ENCODE assay signal across 8 cellular contexts in genomic region chr20:17995967-17996819, GRCh38. TPM values are rescaled to one million over a fixed set of nuclear protein-coding genes. Genes with fewer than 3 reads are reported as not detected.
DNase-seq lines count a peak whose midpoint lies in the region; ATAC-seq and TF ChIP-seq lines count a peak whose summit lies in the region.

No MANE protein-coding gene starts in this region.

- H3K9me2 ChIP-seq in Loucy (replicated peaks; ENCODE audit: low read depth, low read length): no peaks in the 10 kb centered on the region

- H3K27me3 ChIP-seq in Loucy (ENCODE audit: insufficient read depth, low read length, poor library complexity, severe bottlenecking) (no peaks in the 10 kb centered on the region), breast epithelium (no peaks in the 10 kb centered on the region)

- H3K79me2 ChIP-seq in Loucy (ENCODE audit: insufficient read depth, low read length): no peaks in the 10 kb centered on the region

- H3F3A ChIP-seq in Loucy (ENCODE audit: low read depth): no peaks in the 10 kb centered on the region

- ATAC-seq in left colon: peak; percentile 63
- ATAC-seq in GM18861 (IDR thresholded peaks at IDR 0.05; ENCODE audit: unreplicated experiment): no peak

- no peaks in the 10 kb centered on the region for H3K9me3 ChIP-seq in Loucy (ENCODE audit: insufficient read depth, low read depth, low read length)
- no peaks in the 10 kb centered on the region for H3K9me3 ChIP-seq in breast epithelium

- TF ChIP-seq POLR2A in breast epithelium (IDR thresholded peaks at IDR 0.05): no peak

- DNase-seq in AG04449 (ENCODE audit: low read depth, low spot score): no peak
- peak; percentile 75 for DNase-seq in GM12865 (ENCODE audit: low read depth)
- DNase-seq in SK-N-DZ (ENCODE audit: low spot score): peak; percentile 49
- DNase-seq in breast epithelium (ENCODE audit: low spot score in 2 of 2): no peak
- DNase-seq in left colon: peak in 1 of 2 donors; percentile 29
- DNase-seq in stimulated activated CD8-positive, alpha-beta memory T cell treated with anti-CD3 and anti-CD28 coated beads, Interleukin-15, amount 100 ng/mL, for 48 hours (ENCODE audit: low read depth in 2 of 2): peak; percentile 2 to 19

- H3K27ac ChIP-seq in breast epithelium: no peak overlapping the region

- H3K4me3 ChIP-seq in AG04449 (ENCODE audit: low read depth, low read length) (no peak overlapping the region), GM12865 (ENCODE audit: low read depth, low read length) (no peak overlapping the region), Loucy (ENCODE audit: low read length, poor library complexity, severe bottlenecking) (no peak overlapping the region), breast epithelium (no peak overlapping the region)

- peak overlapping the region; percentile 76 for H2AFZ ChIP-seq in Loucy (ENCODE audit: low read length)

- H3K9ac ChIP-seq in Loucy (ENCODE audit: low read depth, low read length, poor library complexity, severe bottlenecking): no peak overlapping the region

- POLR2A ChIA-PET in AG04449 (lab: Yijun Ruan, JAX): no interaction called here

- TF ChIP-seq CTCF in AG04449 (IDR thresholded peaks at IDR 0.05; ENCODE audit: insufficient read depth, low read length, missing control alignments) (peak; percentile 79), GM12865 (IDR thresholded peaks at IDR 0.05; ENCODE audit: insufficient read depth, low read depth, low read length, missing control alignments) (peak; percentile 95), Loucy (conservative IDR thresholded peaks at IDR 0.05; ENCODE audit: low read length) (peak; percentile 98), breast epithelium (IDR thresholded peaks at IDR 0.05) (peak; percentile 69 to 97 (median 93))

- CTCF ChIA-PET in AG04449 (lab: Yijun Ruan, JAX): interaction anchor here (0.7 to 6.8 kb wide), 41 partner anchors 9 to 491 kb away, joined by 3 to 63 read pairs (median 4); partner anchors contain the start of genes DSTN and ZNF133

- no peaks in the 10 kb centered on the region for H3K36me3 ChIP-seq in Loucy (ENCODE audit: insufficient read depth, low read length)
- no peaks in the 10 kb centered on the region for H3K36me3 ChIP-seq in breast epithelium

- H3K4me1 ChIP-seq in Loucy (ENCODE audit: insufficient read depth, low read length, poor library complexity, severe bottlenecking) (no peaks in the 10 kb centered on the region), breast epithelium (no peaks in the 10 kb centered on the region)

- H4K20me1 ChIP-seq in Loucy (ENCODE audit: insufficient read depth, low read length, poor library complexity, severe bottlenecking): no peaks in the 10 kb centered on the region

- intact Hi-C loops in breast epithelium (cut with DNase I; ENCODE audit: low total_unique reads) (no loop called here), left colon (cut with DNase I, micrococcal nuclease) (loop anchor here in 1 of 2 donors (10.0 kb wide), 1 partner anchor 491 kb away; no protein-coding TSS in a partner anchor)

- H3K4me2 ChIP-seq in Loucy (ENCODE audit: low read depth, low read length, poor library complexity, severe bottlenecking): peak overlapping the region; percentile 21

RNA-seq across cellular contexts. Expression of gene MGME1, which starts 27.4 kb away (rescaled TPM):
- polyA plus RNA-seq in SK-N-DZ (2014; cell fraction: cytosol; rRNA removed): 34.0 and 36.0 TPM in 2 replicates
- 24.1 and 28.0 TPM in 2 replicates for polyA plus RNA-seq in SK-N-DZ (2014; cell fraction: nucleus; rRNA removed)
- total RNA-seq in breast epithelium (10 to 100 TPM in 2 of 3 donors, 1 to 10 TPM in 1; 7.8 to 26.2 (median 18.7) TPM), left colon (10 to 100 TPM; 17.1 to 22.0 TPM)

RNA-seq across cellular contexts. Expression of gene SNX5, which starts 27.6 kb away (rescaled TPM):
- polyA plus RNA-seq in SK-N-DZ (2014; cell fraction: cytosol; rRNA removed): 112 and 140 TPM in 2 replicates
- polyA plus RNA-seq in SK-N-DZ (2014; cell fraction: nucleus; rRNA removed): 300 and 347 TPM in 2 replicates
- 100 to 1,000 TPM in 2 of 3 donors, 10 to 100 TPM in 1; 96.7 to 127 (median 122) TPM for total RNA-seq in breast epithelium
- 10 to 100 TPM; 95.3 to 98.4 TPM for total RNA-seq in left colon

Comparison
In these comparisons a context has a peak if more than half of its experiments do, and no peak if none do; other contexts are left out.
1. DNase-seq: peak in GM12865 (single experiment), SK-N-DZ (single experiment) and stimulated activated CD8-positive, alpha-beta memory T cell treated with anti-CD3 and anti-CD28 coated beads, Interleukin-15, amount 100 ng/mL, for 48 hours (2 of 2); none in AG04449 (single experiment) and breast epithelium (0 of 2).
2. Peak in every context shown above with its lines, with median percentiles within 50 percentile points of each other: CTCF ChIP-seq.